Comparison of ENCODE assay signal across 7 cellular contexts in the genomic region with DNA sequence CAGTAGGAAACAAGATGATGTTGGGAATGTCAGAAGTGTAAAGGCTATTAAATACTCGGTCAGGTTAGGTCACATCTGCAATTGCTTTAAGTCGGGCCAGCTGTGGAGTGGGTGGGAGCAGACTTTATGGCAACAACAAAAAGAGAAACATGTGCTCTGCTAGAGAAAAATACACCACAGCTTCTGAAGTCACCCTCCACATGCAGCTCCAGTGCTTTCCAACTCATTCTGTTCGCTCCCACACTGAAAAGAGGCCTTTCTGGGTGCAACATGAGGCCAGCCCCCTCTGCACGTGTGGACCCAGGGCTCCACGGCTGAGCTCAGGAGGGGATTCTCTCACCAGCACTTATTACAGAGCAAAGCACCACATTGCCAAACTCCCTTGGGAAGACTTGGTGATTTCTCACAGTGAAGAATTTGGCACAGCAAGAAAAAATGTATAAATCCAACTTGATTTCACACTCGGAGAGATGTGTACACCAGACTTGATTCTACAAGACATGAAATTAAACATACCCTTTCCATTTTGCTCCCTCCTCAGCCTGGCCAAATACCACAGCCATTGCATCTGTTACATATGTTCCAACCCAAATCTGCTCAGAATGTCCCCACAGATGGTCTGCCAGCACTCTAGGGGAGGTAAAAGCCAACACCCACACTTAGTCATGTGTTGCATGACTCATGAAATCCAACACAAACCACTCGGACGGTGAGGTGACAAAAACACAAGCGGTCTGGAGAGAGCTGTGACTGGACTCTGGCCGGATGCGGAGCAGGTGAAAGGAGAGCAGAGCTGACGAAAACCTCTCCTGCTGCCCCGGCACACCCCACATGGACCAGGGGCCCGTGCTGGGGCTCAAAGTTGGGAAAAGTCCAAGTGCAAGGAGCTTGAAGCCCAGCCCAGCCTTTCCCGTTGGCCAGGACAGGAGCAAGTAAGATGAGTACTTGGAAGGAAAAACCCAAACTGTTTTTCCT.
DNase-seq lines count a peak whose midpoint lies in the region; ATAC-seq and TF ChIP-seq lines count a peak whose summit lies in the region.

No MANE protein-coding gene starts in this region.

- intact Hi-C loops in MCF 10A (cut with micrococcal nuclease): loop anchor here (2.0 kb wide), 1 partner anchor 74 kb away; a partner anchor contains a TSS

- CTCF ChIA-PET in MCF 10A (lab: Yijun Ruan, JAX): interaction anchor here (0.9 to 1.6 kb wide), 2 partner anchors 52 to 84 kb away, joined by 3 to 8 read pairs; no protein-coding TSS in a partner anchor

- TF ChIP-seq CTCF in MCF 10A (IDR thresholded peaks at IDR 0.05; ENCODE audit: unreplicated experiment): no peak
- no peak for TF ChIP-seq CTCF in type B pancreatic cell (conservative IDR thresholded peaks at IDR 0.05)

- no peaks in the 10 kb centered on the region for H3K9me3 Mint-ChIP-seq in MCF 10A (ENCODE audit: unreplicated experiment)
- H3K9me3 Mint-ChIP-seq in type B pancreatic cell: peaks cover 6% of the 10 kb centered on the region

- H3K27ac Mint-ChIP-seq in MCF 10A (ENCODE audit: low read depth, unreplicated experiment) (peak overlapping the region; percentile 49), type B pancreatic cell (peak overlapping the region; percentile 74)

- POLR2A ChIA-PET in MCF 10A (lab: Yijun Ruan, JAX): interaction anchor here (0.7 to 2.0 kb wide), 7 partner anchors 10 to 33 kb away, joined by 3 to 9 read pairs (median 4); no protein-coding TSS in a partner anchor

- peaks cover 44% of the 10 kb centered on the region for H3K4me1 Mint-ChIP-seq in MCF 10A (ENCODE audit: insufficient read depth, unreplicated experiment)
- H3K4me1 Mint-ChIP-seq in type B pancreatic cell (ENCODE audit: unreplicated experiment): peaks cover 45% of the 10 kb centered on the region

- H3K36me3 Mint-ChIP-seq in MCF 10A (ENCODE audit: insufficient read depth, unreplicated experiment): peaks cover 39% of the 10 kb centered on the region
- peaks cover 26% of the 10 kb centered on the region for H3K36me3 Mint-ChIP-seq in type B pancreatic cell

- ATAC-seq in GM18868 (IDR thresholded peaks at IDR 0.05; ENCODE audit: unreplicated experiment): no peak

- H3K4me3 Mint-ChIP-seq in MCF 10A (ENCODE audit: unreplicated experiment): peak overlapping the region; percentile 44
- H3K4me3 Mint-ChIP-seq in type B pancreatic cell: peak overlapping the region; percentile 63

- DNase-seq in HS-5 (ENCODE audit: low read depth): peak; percentile 87
- DNase-seq in MCF 10A (ENCODE audit: unreplicated experiment): peak; percentile 94
- peak; percentile 47 for DNase-seq in left kidney (ENCODE audit: low read depth, low spot score)
- no peak for DNase-seq in type B pancreatic cell (ENCODE audit: extremely low spot score, unreplicated experiment)
- no peak for DNase-seq in DMS79 (lab: John Stamatoyannopoulos, UW)
- DNase-seq in stimulated activated CD8-positive, alpha-beta memory T cell treated with anti-CD3 and anti-CD28 coated beads, Interleukin-4, amount 100 ng/mL, for 48 hours: no peak

- BruUV-seq in MCF 10A (replicated peaks; lab: Mats Ljungman, UMichigan): no TSS peak

- H3K27me3 Mint-ChIP-seq in MCF 10A (ENCODE audit: insufficient read depth, unreplicated experiment) (no peaks in the 10 kb centered on the region), type B pancreatic cell (no peaks in the 10 kb centered on the region)

Comparison
In these comparisons a context has a peak if more than half of its experiments do, and no peak if none do; other contexts are left out.
1. DNase-seq: peak in HS-5 (single experiment), MCF 10A (single experiment) and left kidney (single experiment); none in type B pancreatic cell (single experiment), DMS79 (single experiment) and stimulated activated CD8-positive, alpha-beta memory T cell treated with anti-CD3 and anti-CD28 coated beads, Interleukin-4, amount 100 ng/mL, for 48 hours (single experiment).